ENCODE assay signal across 18 cellular contexts in the genomic region with DNA sequence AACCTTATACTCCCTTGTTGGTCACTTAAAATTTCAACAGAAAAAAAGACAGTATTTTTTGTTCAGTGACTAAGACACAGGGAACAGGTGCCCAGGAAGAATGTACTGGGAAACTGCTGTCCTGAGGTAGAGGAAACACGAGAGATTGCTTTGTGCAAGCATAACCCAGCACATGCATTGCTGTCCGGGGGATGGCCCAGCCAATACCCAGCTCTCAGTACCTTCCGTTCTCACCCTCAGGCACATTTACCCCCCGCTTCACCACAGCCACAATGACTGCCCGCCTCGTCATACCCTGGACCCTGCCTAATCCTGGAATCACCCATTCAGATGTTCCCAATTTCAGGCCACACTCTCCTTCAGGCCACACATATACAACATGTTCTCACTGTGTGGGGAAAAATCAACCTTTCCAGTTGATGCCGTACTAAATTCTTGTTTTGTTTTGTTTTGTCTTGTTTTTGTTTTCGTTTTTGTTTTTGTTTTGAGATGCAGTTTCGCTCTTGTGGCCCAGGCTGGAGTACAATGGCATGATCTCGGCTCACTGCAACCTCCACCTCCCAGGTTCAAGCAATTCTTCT.
DNase-seq lines count a peak whose midpoint lies in the region; ATAC-seq and TF ChIP-seq lines count a peak whose summit lies in the region.
"Had no signal": no experiment of that assay in that cellular context is flagged by ENCODE, and none has a peak within 500 bp of the region (broad histone marks: within the 10 kb centered on the region; RNA-seq: fewer than 3 reads in every experiment).

No MANE protein-coding gene starts in this region.

- no peak overlapping the region for H3K4me3 ChIP-seq in coronary artery
- no peak overlapping the region for H3K4me3 ChIP-seq in thoracic aorta
- H3K4me3 ChIP-seq: MG63 had no signal

- no peaks in the 10 kb centered on the region for H3K9me3 ChIP-seq in thoracic aorta
- H3K9me3 ChIP-seq: MG63 had no signal

- H3K27me3 ChIP-seq in thoracic aorta (replicated peaks; ENCODE audit: insufficient read depth): no peaks in the 10 kb centered on the region
- H3K27me3 ChIP-seq: MG63 had no signal

- peak; percentile 5 for DNase-seq in RPMI7951 (ENCODE audit: low read depth)
- no peak for DNase-seq in coronary artery (ENCODE audit: low spot score)
- DNase-seq in nephron progenitor cell: no peak
- DNase-seq in thoracic aorta (ENCODE audit: low spot score): no peak
- no peak for DNase-seq in activated naive CD4-positive, alpha-beta T cell treated with anti-CD3 and anti-CD28 coated beads for 36 hours
- no peak for DNase-seq in central memory CD4-positive, alpha-beta T cell
- no peak for DNase-seq in activated effector memory CD4-positive, alpha-beta T cell treated with Interleukin-2 at 50 U/mL for 16 hours
- DNase-seq: ACHN, HFFc6, MG63, NCI-H1048, NCI-H1436, NCI-H1930, NCI-H226, NCI-H524 treated with DMSO at 0.1 percent for 48 hours, PC-3 had no signal

- peaks cover 32 to 76% of the 10 kb centered on the region in 2 donors for H3K4me1 ChIP-seq in thoracic aorta (ENCODE audit: control insufficient read depth in 1 of 2, low read depth in 2 of 2)

- CTCF ChIA-PET in activated naive CD4-positive, alpha-beta T cell treated with anti-CD3 and anti-CD28 coated beads for 36 hours (lab: Charles Lee): interaction anchor here (0.6 kb wide), 1 partner anchor 40 kb away, joined by 3 read pairs; no protein-coding TSS in a partner anchor

- intact Hi-C loops in activated naive CD4-positive, alpha-beta T cell treated with anti-CD3 and anti-CD28 coated beads for 36 hours (cut with micrococcal nuclease): no loop called here

- no peaks in the 10 kb centered on the region for H3K9me3 Mint-ChIP-seq in nephron progenitor cell
- H3K9me3 Mint-ChIP-seq in activated naive CD4-positive, alpha-beta T cell treated with anti-CD3 and anti-CD28 coated beads for 36 hours: no peaks in the 10 kb centered on the region
- H3K9me3 Mint-ChIP-seq: HFFc6 had no signal

- H3K36me3 Mint-ChIP-seq in nephron progenitor cell (ENCODE audit: low read depth): peaks cover 82% of the 10 kb centered on the region
- no peaks in the 10 kb centered on the region for H3K36me3 Mint-ChIP-seq in activated naive CD4-positive, alpha-beta T cell treated with anti-CD3 and anti-CD28 coated beads for 36 hours (ENCODE audit: low read depth)

- peak overlapping the region; percentile 78 for H3K27ac Mint-ChIP-seq in nephron progenitor cell
- H3K27ac Mint-ChIP-seq in activated naive CD4-positive, alpha-beta T cell treated with anti-CD3 and anti-CD28 coated beads for 36 hours: no peak overlapping the region
- H3K27ac Mint-ChIP-seq: HFFc6 had no signal

- H3K4me1 Mint-ChIP-seq in nephron progenitor cell: peaks cover 27% of the 10 kb centered on the region
- H3K4me1 Mint-ChIP-seq in activated naive CD4-positive, alpha-beta T cell treated with anti-CD3 and anti-CD28 coated beads for 36 hours (ENCODE audit: low read depth): no peaks in the 10 kb centered on the region

- no peaks in the 10 kb centered on the region for H3K27me3 Mint-ChIP-seq in nephron progenitor cell (ENCODE audit: low read depth, poor library complexity)
- peaks cover 8% of the 10 kb centered on the region for H3K27me3 Mint-ChIP-seq in activated naive CD4-positive, alpha-beta T cell treated with anti-CD3 and anti-CD28 coated beads for 36 hours (ENCODE audit: low read depth)

- H3K27ac ChIP-seq in coronary artery (peak overlapping the region; percentile 28 to 59), thoracic aorta (peak overlapping the region; percentile 4 to 59)
- H3K27ac ChIP-seq: C4-2B, HL-60 had no signal

- TF ChIP-seq CTCF in coronary artery (IDR thresholded peaks at IDR 0.05): no peak
- TF ChIP-seq CTCF in nephron progenitor cell (IDR thresholded peaks at IDR 0.05): no peak
- TF ChIP-seq CTCF in thoracic aorta (IDR thresholded peaks at IDR 0.05): no peak

- H3K4me3 Mint-ChIP-seq in nephron progenitor cell: no peak overlapping the region
- H3K4me3 Mint-ChIP-seq in activated naive CD4-positive, alpha-beta T cell treated with anti-CD3 and anti-CD28 coated beads for 36 hours: no peak overlapping the region
- H3K4me3 Mint-ChIP-seq: HFFc6 had no signal

- H3K36me3 ChIP-seq in thoracic aorta: no peaks in the 10 kb centered on the region
- H3K36me3 ChIP-seq: MG63 had no signal

- no peak for ATAC-seq in thoracic aorta (ENCODE audit: insufficient number of reproducible peaks, low FRiP score, low read depth)
- ATAC-seq: PC-3 had no signal
